Comparison of ENCODE assay signal across 9 cellular contexts in the genomic region with DNA sequence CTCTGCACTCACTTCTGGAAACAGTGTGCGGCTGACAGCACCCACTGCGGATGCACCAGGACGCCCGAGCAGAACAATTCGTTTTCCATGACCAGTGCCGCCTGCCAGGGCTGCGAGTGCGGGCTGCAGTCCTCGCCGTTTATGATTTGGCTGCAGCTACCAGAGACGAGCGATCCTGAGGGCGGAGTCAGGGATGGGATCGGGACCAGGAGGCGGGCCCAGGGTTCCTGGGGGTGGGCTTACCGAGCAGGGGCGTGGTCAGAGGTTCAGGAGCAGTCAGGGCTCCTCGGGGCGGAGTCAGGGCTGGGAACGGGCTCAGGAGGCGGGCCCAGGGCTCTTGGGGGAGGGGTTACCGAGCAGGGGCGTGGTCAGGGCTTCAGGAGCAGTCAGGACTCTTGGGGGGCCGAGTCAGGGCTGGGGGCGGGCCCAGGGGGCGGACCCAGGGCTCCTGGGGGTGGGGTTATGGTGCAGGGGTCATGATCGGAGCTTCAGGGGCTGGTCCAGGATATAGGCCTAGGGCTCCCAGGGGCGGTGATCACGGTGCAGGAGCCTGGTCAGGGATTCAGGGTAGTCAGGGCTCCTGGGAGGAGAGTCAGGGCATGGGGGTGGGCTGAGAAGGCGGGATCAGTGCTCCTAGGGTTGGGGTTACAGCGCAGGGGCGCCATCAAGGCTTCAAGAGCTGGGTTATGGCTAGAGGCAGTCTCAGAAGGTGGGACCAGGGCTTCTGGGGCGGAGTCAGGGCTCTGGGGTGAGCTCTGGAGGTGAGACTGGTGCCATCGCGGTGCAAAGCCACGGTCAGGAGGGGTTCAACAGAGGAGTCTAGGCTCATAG. TPM values are rescaled to one million over a fixed set of nuclear protein-coding genes. Genes with fewer than 3 reads are reported as not detected.
DNase-seq lines count a peak whose midpoint lies in the region; ATAC-seq and TF ChIP-seq lines count a peak whose summit lies in the region.
"Had no signal": no experiment of that assay in that cellular context is flagged by ENCODE, and none has a peak within 500 bp of the region (broad histone marks: within the 10 kb centered on the region; RNA-seq: fewer than 3 reads in every experiment).

No MANE protein-coding gene starts in this region.

- DNase-seq in D341Med (ENCODE audit: low spot score) (peak; percentile 72), NCI-H748 treated with DMSO at 0.1 percent for 48 hours (lab: John Stamatoyannopoulos, UW) (peak; percentile 13), brain microvascular endothelial cell (peak; percentile 43), nephron progenitor cell (peak; percentile 98), ascending aorta (ENCODE audit: low spot score in 2 of 2) (no peak), MM.1S (no peak), DMS79 (lab: John Stamatoyannopoulos, UW) (no peak)

- no peaks in the 10 kb centered on the region for H3K79me2 ChIP-seq in MM.1S (ENCODE audit: low read length)

- no peaks in the 10 kb centered on the region for H3K27me3 Mint-ChIP-seq in nephron progenitor cell (ENCODE audit: low read depth, poor library complexity)

- H3K9me3 ChIP-seq in ascending aorta (no peaks in the 10 kb centered on the region), MM.1S (replicated peaks; ENCODE audit: insufficient read depth, low read length) (no peaks in the 10 kb centered on the region)

- intact Hi-C loops in ascending aorta (cut with DNase I): no loop called here

- in situ Hi-C loops in brain microvascular endothelial cell (cut with HindIII; ENCODE audit: low pct_ligation_motif_present, low sequenced_read_pairs): no loop called here

- H3K27me3 ChIP-seq in brain microvascular endothelial cell (replicated peaks) (peaks cover 22% of the 10 kb centered on the region), ascending aorta (no peaks in the 10 kb centered on the region), MM.1S (replicated peaks; ENCODE audit: insufficient read depth, low read length) (peaks cover 67% of the 10 kb centered on the region)

- H3K4me1 ChIP-seq in ascending aorta (no peaks in the 10 kb centered on the region), MM.1S (ENCODE audit: low read length) (no peaks in the 10 kb centered on the region)

- H2AFZ ChIP-seq in MM.1S (ENCODE audit: low read length): no peak overlapping the region

- H3K4me3 Mint-ChIP-seq in nephron progenitor cell: peak overlapping the region; percentile 66

- H4K20me1 ChIP-seq in MM.1S (ENCODE audit: insufficient read depth, low read length): no peaks in the 10 kb centered on the region

- no peak overlapping the region for H3K9ac ChIP-seq in MM.1S (ENCODE audit: low read length)

- TF ChIP-seq CTCF in brain microvascular endothelial cell (IDR thresholded peaks at IDR 0.05; ENCODE audit: low read depth, low read length, missing control alignments) (no peak), nephron progenitor cell (IDR thresholded peaks at IDR 0.05) (no peak), ascending aorta (IDR thresholded peaks at IDR 0.05) (no peak), MM.1S (IDR thresholded peaks at IDR 0.05; ENCODE audit: low read length) (no peak)

- H3K27ac ChIP-seq in brain microvascular endothelial cell: no peak overlapping the region
- no peak overlapping the region for H3K27ac ChIP-seq in ascending aorta
- no peak overlapping the region for H3K27ac ChIP-seq in MM.1S (ENCODE audit: low read length)

- H3K36me3 ChIP-seq in brain microvascular endothelial cell (replicated peaks) (no peaks in the 10 kb centered on the region), ascending aorta (no peaks in the 10 kb centered on the region), MM.1S (replicated peaks; ENCODE audit: insufficient read depth, low read length) (no peaks in the 10 kb centered on the region)

- H3K9me2 ChIP-seq in MM.1S (replicated peaks; ENCODE audit: insufficient read depth, low read length): no peaks in the 10 kb centered on the region

- H3K9me3 Mint-ChIP-seq in nephron progenitor cell: no peaks in the 10 kb centered on the region

- no peak overlapping the region for H3K27ac Mint-ChIP-seq in nephron progenitor cell

- no peaks in the 10 kb centered on the region for H3K36me3 Mint-ChIP-seq in nephron progenitor cell (ENCODE audit: low read depth)

- H3K4me3 ChIP-seq in brain microvascular endothelial cell (ENCODE audit: low read depth, low read length) (no peak overlapping the region), ascending aorta (no peak overlapping the region), MM.1S (ENCODE audit: low read length) (no peak overlapping the region)

- H3K4me1 Mint-ChIP-seq in nephron progenitor cell: peaks cover 7% of the 10 kb centered on the region

- H3K4me2 ChIP-seq in MM.1S (ENCODE audit: low read depth, low read length): no peak overlapping the region

- peak; percentile 80 for ATAC-seq in GM21723 (IDR thresholded peaks at IDR 0.05; ENCODE audit: unreplicated experiment)

- no peaks in the 10 kb centered on the region for H3F3A ChIP-seq in MM.1S (ENCODE audit: insufficient read depth, low read length)

RNA-seq across cellular contexts. Expression of a gene that starts 1.7 kb away (rescaled TPM):
- not detected for total RNA-seq in ascending aorta
- total RNA-seq: epithelial cell of proximal tubule had no signal

RNA-seq across cellular contexts. Expression of a gene that starts 36.2 kb away (rescaled TPM):
- total RNA-seq in ascending aorta: not detected
- total RNA-seq: epithelial cell of proximal tubule had no signal

RNA-seq across cellular contexts. Expression of a gene that starts 43.4 kb away (rescaled TPM):
- total RNA-seq in ascending aorta: not detected

RNA-seq across cellular contexts. Expression of a gene that starts 54.7 kb away (rescaled TPM):
- total RNA-seq in ascending aorta: not detected
- total RNA-seq: epithelial cell of proximal tubule had no signal

RNA-seq across cellular contexts. Expression of a gene that starts 59.9 kb away (rescaled TPM):
- not detected for total RNA-seq in ascending aorta

Comparison
In these comparisons a context has a peak if more than half of its experiments do, and no peak if none do; other contexts are left out.
1. DNase-seq: peak in D341Med (single experiment), NCI-H748 treated with DMSO at 0.1 percent for 48 hours (single experiment), brain microvascular endothelial cell (single experiment) and nephron progenitor cell (single experiment); none in ascending aorta (0 of 2), MM.1S (single experiment) and DMS79 (single experiment).